ENCODE assay signal across 8 cellular contexts in the genomic region with DNA sequence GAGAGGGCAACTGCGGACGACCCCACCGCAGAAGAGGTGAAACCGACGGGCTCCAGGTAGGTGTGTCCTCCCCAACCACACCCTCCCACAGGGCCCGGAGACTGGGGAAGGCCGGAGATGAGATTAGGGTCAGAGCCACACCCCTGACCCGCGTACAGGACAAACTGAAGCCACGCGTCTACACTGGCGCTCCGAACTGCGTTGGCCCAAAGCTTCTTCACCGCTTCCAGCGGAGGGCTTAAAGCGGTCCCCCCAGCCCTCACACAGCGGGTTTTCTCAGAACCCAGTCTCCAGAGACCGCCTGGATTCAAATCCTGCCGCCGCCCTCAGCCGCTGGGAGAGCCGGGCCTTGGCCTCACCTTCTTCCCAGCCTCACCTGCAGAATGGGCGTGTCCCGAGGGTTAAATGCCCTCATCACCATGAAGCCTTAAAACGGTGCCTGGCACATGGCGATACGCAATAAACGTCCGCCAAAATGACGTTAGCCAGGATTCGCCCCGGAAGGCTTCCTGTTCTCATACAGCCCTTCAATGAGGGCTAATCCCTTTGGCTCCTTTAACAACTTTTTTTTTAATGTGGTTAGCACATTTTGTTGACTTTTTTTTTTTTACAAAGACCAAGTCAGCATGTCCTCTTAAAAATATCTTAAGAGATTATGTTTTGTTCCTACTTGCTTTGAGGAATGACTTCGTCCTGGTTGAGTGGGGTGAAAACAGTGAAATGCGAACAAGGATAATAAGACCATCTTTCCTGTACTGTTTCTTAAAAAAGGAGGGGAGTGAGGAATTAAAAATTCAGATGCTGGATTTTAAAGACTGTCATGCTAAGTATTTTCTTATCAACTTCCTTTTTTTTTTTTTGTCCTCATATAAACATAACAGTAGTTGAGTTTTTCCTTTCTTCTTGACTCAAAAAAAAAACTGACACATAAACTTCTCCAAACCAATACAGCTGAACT. TPM values are rescaled to one million over a fixed set of nuclear protein-coding genes. Genes with fewer than 3 reads are reported as not detected.
DNase-seq lines count a peak whose midpoint lies in the region; ATAC-seq lines count a peak whose summit lies in the region.

No MANE protein-coding gene starts in this region.

- no peaks in the 10 kb centered on the region for H3K36me3 Mint-ChIP-seq in IgD-negative memory B cell
- peaks cover 15% of the 10 kb centered on the region for H3K36me3 Mint-ChIP-seq in activated CD8-positive, alpha-beta memory T cell treated with anti-CD3 and anti-CD28 coated beads, Interleukin-2, amount 10 ng/mL, durations not matched to agents 7 days and 5 days
- peaks cover 19% of the 10 kb centered on the region for H3K36me3 Mint-ChIP-seq in stimulated activated effector memory CD8-positive, alpha-beta T cell treated with anti-CD3 and anti-CD28 coated beads, Interleukin-12 subunit alpha, Interleukin-12 subunit beta, amount 100 ng/mL, for 72 hours

- peaks cover 20 to 23% (median 22%) of the 10 kb centered on the region in 3 donors for H3K4me1 Mint-ChIP-seq in IgD-negative memory B cell
- H3K4me1 Mint-ChIP-seq in activated CD8-positive, alpha-beta memory T cell treated with anti-CD3 and anti-CD28 coated beads, Interleukin-2, amount 10 ng/mL, durations not matched to agents 7 days and 5 days: peaks cover 34% of the 10 kb centered on the region
- H3K4me1 Mint-ChIP-seq in stimulated activated effector memory CD8-positive, alpha-beta T cell treated with anti-CD3 and anti-CD28 coated beads, Interleukin-12 subunit alpha, Interleukin-12 subunit beta, amount 100 ng/mL, for 72 hours: peaks cover 10% of the 10 kb centered on the region

- peak overlapping the region; percentile 79 to 93 (median 87) for H3K4me3 Mint-ChIP-seq in IgD-negative memory B cell
- peak overlapping the region; percentile 83 for H3K4me3 Mint-ChIP-seq in activated CD8-positive, alpha-beta memory T cell treated with anti-CD3 and anti-CD28 coated beads, Interleukin-2, amount 10 ng/mL, durations not matched to agents 7 days and 5 days
- H3K4me3 Mint-ChIP-seq in stimulated activated effector memory CD8-positive, alpha-beta T cell treated with anti-CD3 and anti-CD28 coated beads, Interleukin-12 subunit alpha, Interleukin-12 subunit beta, amount 100 ng/mL, for 72 hours: peak overlapping the region; percentile 77

- CTCF ChIA-PET in activated CD8-positive, alpha-beta memory T cell treated with anti-CD3 and anti-CD28 coated beads, Interleukin-2, amount 10 ng/mL, durations not matched to agents 7 days and 5 days (lab: Charles Lee): interaction anchor here (0.6 to 5.6 kb wide), 11 partner anchors 9 to 331 kb away, joined by 4 to 51 read pairs (median 5); partner anchors contain the start of gene ZNF217

- intact Hi-C loops in left ventricle myocardium superior (cut with micrococcal nuclease): no loop called here

- H3K27me3 Mint-ChIP-seq in IgD-negative memory B cell: no peaks in the 10 kb centered on the region
- H3K27me3 Mint-ChIP-seq in activated CD8-positive, alpha-beta memory T cell treated with anti-CD3 and anti-CD28 coated beads, Interleukin-2, amount 10 ng/mL, durations not matched to agents 7 days and 5 days: no peaks in the 10 kb centered on the region

- DNase-seq in activated CD8-positive, alpha-beta memory T cell treated with anti-CD3 and anti-CD28 coated beads, Interleukin-2, amount 10 ng/mL, durations not matched to agents 7 days and 5 days: peak; percentile 66
- peak; percentile 44 for DNase-seq in left ventricle myocardium superior
- DNase-seq in stimulated activated effector memory CD8-positive, alpha-beta T cell treated with anti-CD3 and anti-CD28 coated beads, Interleukin-12 subunit alpha, Interleukin-12 subunit beta, amount 100 ng/mL, for 72 hours (ENCODE audit: low spot score in 2 of 2): no peak
- DNase-seq in AG08395 (ENCODE audit: low spot score): no peak

- ATAC-seq in activated CD8-positive, alpha-beta memory T cell treated with anti-CD3 and anti-CD28 coated beads, Interleukin-2, amount 10 ng/mL, durations not matched to agents 7 days and 5 days: peak; percentile 20
- peak; percentile 53 for ATAC-seq in left ventricle myocardium superior
- peak; percentile 54 for ATAC-seq in stimulated activated effector memory CD8-positive, alpha-beta T cell treated with anti-CD3 and anti-CD28 coated beads, Interleukin-12 subunit alpha, Interleukin-12 subunit beta, amount 100 ng/mL, for 72 hours
- ATAC-seq in GM18502 (IDR thresholded peaks at IDR 0.05; ENCODE audit: poor library complexity, unreplicated experiment): no peak
- ATAC-seq in GM18907 (IDR thresholded peaks at IDR 0.05; ENCODE audit: unreplicated experiment): no peak
- no peak for ATAC-seq in GM21515 (IDR thresholded peaks at IDR 0.05; ENCODE audit: unreplicated experiment)

- H3K9me3 Mint-ChIP-seq in IgD-negative memory B cell: no peaks in the 10 kb centered on the region
- no peaks in the 10 kb centered on the region for H3K9me3 Mint-ChIP-seq in activated CD8-positive, alpha-beta memory T cell treated with anti-CD3 and anti-CD28 coated beads, Interleukin-2, amount 10 ng/mL, durations not matched to agents 7 days and 5 days (ENCODE audit: low read depth)
- H3K9me3 Mint-ChIP-seq in stimulated activated effector memory CD8-positive, alpha-beta T cell treated with anti-CD3 and anti-CD28 coated beads, Interleukin-12 subunit alpha, Interleukin-12 subunit beta, amount 100 ng/mL, for 72 hours: no peaks in the 10 kb centered on the region

- H3K27ac Mint-ChIP-seq in IgD-negative memory B cell: peak overlapping the region; percentile 92 to 93 (median 92)
- peak overlapping the region; percentile 97 for H3K27ac Mint-ChIP-seq in activated CD8-positive, alpha-beta memory T cell treated with anti-CD3 and anti-CD28 coated beads, Interleukin-2, amount 10 ng/mL, durations not matched to agents 7 days and 5 days
- H3K27ac Mint-ChIP-seq in stimulated activated effector memory CD8-positive, alpha-beta T cell treated with anti-CD3 and anti-CD28 coated beads, Interleukin-12 subunit alpha, Interleukin-12 subunit beta, amount 100 ng/mL, for 72 hours: peak overlapping the region; percentile 96

RNA-seq across cellular contexts. Expression of gene ZNF217, which starts 15.1 kb away (rescaled TPM):
- polyA plus RNA-seq in IgD-negative memory B cell: 29.9 TPM
- 10 to 100 TPM; 80.2 to 81.9 TPM for total RNA-seq in activated CD8-positive, alpha-beta memory T cell treated with anti-CD3 and anti-CD28 coated beads, Interleukin-2, amount 10 ng/mL, durations not matched to agents 7 days and 5 days
- 8.0 TPM for total RNA-seq in left ventricle myocardium superior

Comparison
In these comparisons a context has a peak if more than half of its experiments do, and no peak if none do; other contexts are left out.
1. ATAC-seq: peak in activated CD8-positive, alpha-beta memory T cell treated with anti-CD3 and anti-CD28 coated beads, Interleukin-2, amount 10 ng/mL, durations not matched to agents 7 days and 5 days (single experiment), left ventricle myocardium superior (single experiment) and stimulated activated effector memory CD8-positive, alpha-beta T cell treated with anti-CD3 and anti-CD28 coated beads, Interleukin-12 subunit alpha, Interleukin-12 subunit beta, amount 100 ng/mL, for 72 hours (single experiment); none in GM18502 (single experiment), GM18907 (single experiment) and GM21515 (single experiment).
2. DNase-seq: peak in activated CD8-positive, alpha-beta memory T cell treated with anti-CD3 and anti-CD28 coated beads, Interleukin-2, amount 10 ng/mL, durations not matched to agents 7 days and 5 days (single experiment) and left ventricle myocardium superior (single experiment); none in stimulated activated effector memory CD8-positive, alpha-beta T cell treated with anti-CD3 and anti-CD28 coated beads, Interleukin-12 subunit alpha, Interleukin-12 subunit beta, amount 100 ng/mL, for 72 hours (0 of 2) and AG08395 (single experiment).
3. Peak in every context shown above with its lines, with median percentiles within 50 percentile points of each other: H3K27ac Mint-ChIP-seq and H3K4me3 Mint-ChIP-seq.